Comparison of ENCODE assay signal across 8 cellular contexts in the genomic region with DNA sequence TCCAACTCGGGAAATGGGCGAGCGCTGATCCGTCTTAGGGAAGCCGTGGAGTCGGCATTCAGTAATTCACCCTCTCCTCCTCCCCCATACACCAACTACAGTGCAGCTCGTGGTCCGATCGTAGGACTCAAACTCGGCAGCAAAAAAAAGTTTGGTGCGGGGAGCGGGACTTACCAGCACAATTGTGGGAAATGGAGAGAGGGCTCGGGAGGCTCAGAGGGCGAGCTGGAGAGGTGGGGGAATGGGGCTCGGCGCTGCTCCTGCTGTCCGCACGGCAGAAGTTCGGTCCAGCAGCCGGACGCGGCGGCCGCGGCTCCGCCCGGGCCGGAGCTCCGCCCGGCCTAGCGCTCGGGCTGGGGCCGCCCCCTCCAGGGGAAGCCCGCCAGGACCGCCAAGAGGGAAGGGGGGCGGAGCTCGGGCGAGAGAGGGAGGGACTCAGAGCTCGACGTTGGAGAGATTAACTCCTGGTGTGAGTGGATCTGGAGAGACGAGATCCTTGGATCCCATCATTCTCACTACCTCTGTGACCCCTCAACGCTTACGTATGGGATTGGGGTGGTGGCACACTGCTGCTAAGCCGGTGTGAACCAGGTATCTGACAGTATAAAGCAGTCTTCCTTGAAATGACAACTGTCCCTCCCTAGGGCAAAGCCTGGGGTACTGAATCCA. TPM values are rescaled to one million over a fixed set of nuclear protein-coding genes. Genes with fewer than 3 reads are reported as not detected.
DNase-seq lines count a peak whose midpoint lies in the region; ATAC-seq and TF ChIP-seq lines count a peak whose summit lies in the region.

No MANE protein-coding gene starts in this region.

- no peaks in the 10 kb centered on the region for H3K9me3 ChIP-seq in SU-DHL-6 (ENCODE audit: insufficient read depth, low read length)
- H3K9me3 ChIP-seq in adipocyte (ENCODE audit: control insufficient read depth, low read length), result no peaks in the 10 kb centered on the region
- H3K9me3 ChIP-seq in heart left ventricle, result no peaks in the 10 kb centered on the region
- no peaks in the 10 kb centered on the region for H3K9me3 ChIP-seq in upper lobe of right lung

- 0 out of 2 replicates have a peak, but pooled peaks cover 5% of the 10 kb centered on the region for H3F3A ChIP-seq in SU-DHL-6 (ENCODE audit: insufficient read depth)

- H3K4me2 ChIP-seq in SU-DHL-6 (ENCODE audit: low read depth, low read length, poor library complexity, severe bottlenecking), result peak overlapping the region; percentile 61

- H2AFZ ChIP-seq in SU-DHL-6 (ENCODE audit: low read depth, low read length, severe bottlenecking), result peak overlapping the region; percentile 89

- no peaks in the 10 kb centered on the region for H3K79me2 ChIP-seq in SU-DHL-6 (ENCODE audit: insufficient read depth, low read length)

- H4K20me1 ChIP-seq in SU-DHL-6 (ENCODE audit: low read depth, low read length), result no peaks in the 10 kb centered on the region

- TF ChIP-seq CTCF in GM12864 (IDR thresholded peaks at IDR 0.05; ENCODE audit: low read depth, low read length, missing control alignments) (no peak), SU-DHL-6 (IDR thresholded peaks at IDR 0.05; ENCODE audit: insufficient read depth, low read length, poor library complexity, severe bottlenecking) (no peak), heart left ventricle (IDR thresholded peaks at IDR 0.05) (peak in 3 of 12 donors; percentile 9 to 32 (median 19)), upper lobe of right lung (IDR thresholded peaks at IDR 0.05) (peak; percentile 19)

- peak overlapping the region; percentile 10 for H3K27ac ChIP-seq in SU-DHL-6 (ENCODE audit: low read depth, low read length)
- peak overlapping the region; percentile 89 to 95 (median 92) for H3K27ac ChIP-seq in heart left ventricle
- H3K27ac ChIP-seq in upper lobe of right lung, result peak overlapping the region; percentile 89

- H3K9ac ChIP-seq in SU-DHL-6 (ENCODE audit: low read length) (peak overlapping the region; percentile 59), adipocyte (ENCODE audit: low read length) (peak overlapping the region; percentile 97)

- 0 to 1% (median 0%) methylated on average over 23 to 44 of the region's 44 CpGs for WGBS in heart left ventricle, 4 donors

- H3K4me1 ChIP-seq in adipocyte (ENCODE audit: control insufficient read depth, insufficient read depth, low read length), result peaks cover 26% of the 10 kb centered on the region
- H3K4me1 ChIP-seq in heart left ventricle, result peaks cover 0 to 22% (median 13%) of the 10 kb centered on the region in 12 donors
- H3K4me1 ChIP-seq in upper lobe of right lung, result peaks cover 13% of the 10 kb centered on the region

- H3K4me3 ChIP-seq in GM12864 (ENCODE audit: low read depth, low read length), result peak overlapping the region; percentile 68
- peak overlapping the region; percentile 75 for H3K4me3 ChIP-seq in SU-DHL-6 (ENCODE audit: insufficient read depth, low read length, poor library complexity, severe bottlenecking)
- peak overlapping the region; percentile 97 for H3K4me3 ChIP-seq in adipocyte (ENCODE audit: low read length)
- H3K4me3 ChIP-seq in heart left ventricle, result peak overlapping the region; percentile 55 to 97 (median 90)
- peak overlapping the region; percentile 95 for H3K4me3 ChIP-seq in upper lobe of right lung

- ATAC-seq in HG02610 (IDR thresholded peaks at IDR 0.05; ENCODE audit: unreplicated experiment) (peak; percentile 68), heart left ventricle (peak; percentile 77 to 92 (median 90)), upper lobe of right lung (peak; percentile 91)

- H3K36me3 ChIP-seq in SU-DHL-6 (ENCODE audit: low read length), result no peaks in the 10 kb centered on the region
- peaks cover 19% of the 10 kb centered on the region for H3K36me3 ChIP-seq in adipocyte (ENCODE audit: control insufficient read depth, insufficient read depth, low read length, severe bottlenecking)
- H3K36me3 ChIP-seq in heart left ventricle, result peaks cover 0 to 24% (median 21%) of the 10 kb centered on the region in 9 donors
- peaks cover 22% of the 10 kb centered on the region for H3K36me3 ChIP-seq in upper lobe of right lung

- H3K27me3 ChIP-seq in SU-DHL-6 (ENCODE audit: low read length) (no peaks in the 10 kb centered on the region), adipocyte (replicated peaks; ENCODE audit: control insufficient read depth, insufficient read depth, low read length) (no peaks in the 10 kb centered on the region), heart left ventricle (no peaks in the 10 kb centered on the region), upper lobe of right lung (no peaks in the 10 kb centered on the region)

- DNase-seq in GM12864 (ENCODE audit: low read depth) (no peak), NCI-H1105 (lab: John Stamatoyannopoulos, UW) (peak; percentile 85), adipocyte (ENCODE audit: low read depth) (peak; percentile 96), heart left ventricle (peak; percentile 92 to 94 (median 94)), posterior cingulate gyrus (peak; percentile 73 to 97 (median 82)), upper lobe of right lung (peak; percentile 96)

- H3K9me2 ChIP-seq in SU-DHL-6 (replicated peaks; ENCODE audit: insufficient read depth, low read length), result no peaks in the 10 kb centered on the region

- intact Hi-C loops in heart left ventricle (cut with DNase I), result loop anchor here in 5 of 10 donors (2.0 to 10.0 kb wide), 7 partner anchors 48 to 118 kb away; partner anchors contain the start of genes LIX1L (in 4 of the 5), ANKRD34A (in 1 of the 5), ITGA10 (in 1 of the 5) and POLR3GL (in 1 of the 5)
- intact Hi-C loops in posterior cingulate gyrus (cut with DNase I), result no loop called here
- intact Hi-C loops in upper lobe of right lung (cut with DNase I), result loop anchor here (10.0 kb wide), 1 partner anchor 155 kb away; no protein-coding TSS in a partner anchor

- TF ChIP-seq POLR2A in heart left ventricle (IDR thresholded peaks at IDR 0.05), result peak; percentile 8 to 70

RNA-seq across cellular contexts. Expression of gene PIAS3, which starts 0.7 kb away (rescaled TPM):
- total RNA-seq in heart left ventricle (10 to 100 TPM; 14.2 to 25.8 (median 15.6) TPM), upper lobe of right lung (29.2 TPM)
- 10 to 100 TPM; 14.2 to 31.0 TPM for polyA plus RNA-seq in heart left ventricle

RNA-seq across cellular contexts. Expression of gene NUDT17, which starts 14.2 kb away (rescaled TPM):
- total RNA-seq in heart left ventricle, result 10 to 100 TPM in 1 of 9 donors, 1 to 10 TPM in 8; 1.7 to 10.9 (median 4.3) TPM
- polyA plus RNA-seq in heart left ventricle, result 1 to 10 TPM in 1 of 2 donors, under 1 TPM in 1; 0.71 to 3.4 TPM
- 1.8 TPM for total RNA-seq in upper lobe of right lung

RNA-seq across cellular contexts. Expression of gene ANKRD35, which starts 26.0 kb away (rescaled TPM):
- total RNA-seq in heart left ventricle, result 1 to 10 TPM in 2 of 9 donors, under 1 TPM in 7; 0.29 to 1.4 (median 0.51) TPM
- polyA plus RNA-seq in heart left ventricle, result 1 to 10 TPM in 1 of 2 donors, under 1 TPM in 1; 0.50 to 1.5 TPM
- 1.6 TPM for total RNA-seq in upper lobe of right lung

RNA-seq across cellular contexts. Expression of gene POLR3C, which starts 35.6 kb away (rescaled TPM):
- total RNA-seq in heart left ventricle (10 to 100 TPM; 12.5 to 22.4 (median 15.1) TPM), upper lobe of right lung (29.1 TPM)
- 10 to 100 TPM in 1 of 2 donors, 1 to 10 TPM in 1; 5.9 to 14.8 TPM for polyA plus RNA-seq in heart left ventricle

RNA-seq across cellular contexts. Expression of gene RNF115, which starts 35.7 kb away (rescaled TPM):
- 10 to 100 TPM; 41.4 to 76.5 (median 52.0) TPM for total RNA-seq in heart left ventricle
- polyA plus RNA-seq in heart left ventricle, result 10 to 100 TPM; 20.5 to 29.4 TPM
- total RNA-seq in upper lobe of right lung, result 15.8 TPM

Comparison
In these comparisons a context has a peak if more than half of its experiments do, and no peak if none do; other contexts are left out.
1. H3K27ac ChIP-seq: peak in every context shown above with its lines; median percentile 92 in heart left ventricle; 89 in upper lobe of right lung; 10 in SU-DHL-6.